1 cellular context compared by ENCODE assay signal in genomic region chr13:73738626-73739025, GRCh38.
TF ChIP-seq lines count a peak whose summit lies in the region.

No MANE protein-coding gene starts in this region.

TF ChIP-seq in IMR-90, 13 proteins besides CTCF, POLR2A, EP300 and RAD21 (continued from another document):
- no peak for TF ChIP-seq FOS (IDR thresholded peaks at IDR 0.05; ENCODE audit: low read depth, low read length)
- no peak for TF ChIP-seq USF2 (IDR thresholded peaks at IDR 0.05; ENCODE audit: low read depth, low read length)
